1 cellular context compared by ENCODE assay signal in the genomic region with DNA sequence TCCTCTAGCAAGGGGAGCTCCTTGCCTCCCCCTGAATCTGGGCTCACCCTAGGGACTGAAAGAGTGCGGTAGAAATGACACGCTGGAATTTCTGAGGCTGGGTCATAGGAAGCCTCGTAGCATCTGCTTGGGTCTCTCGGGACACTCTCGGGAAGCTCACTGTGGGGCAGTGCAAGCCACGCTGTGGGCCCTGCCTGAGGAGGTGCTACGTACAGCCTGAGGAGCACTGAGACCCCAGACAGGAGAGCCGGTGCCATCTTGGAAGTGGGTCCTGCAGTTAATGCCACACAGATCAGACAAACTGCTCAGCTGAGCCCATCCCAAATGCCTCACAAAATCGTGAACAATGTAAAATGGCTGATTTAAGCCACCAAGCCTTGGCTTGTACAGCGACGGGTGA.
TF ChIP-seq lines count a peak whose summit lies in the region.

No MANE protein-coding gene starts in this region.

TF ChIP-seq in HCT116, 20 proteins besides CTCF, POLR2A, EP300 and RAD21 (continued from another document):
- TF ChIP-seq, protein P1, sequence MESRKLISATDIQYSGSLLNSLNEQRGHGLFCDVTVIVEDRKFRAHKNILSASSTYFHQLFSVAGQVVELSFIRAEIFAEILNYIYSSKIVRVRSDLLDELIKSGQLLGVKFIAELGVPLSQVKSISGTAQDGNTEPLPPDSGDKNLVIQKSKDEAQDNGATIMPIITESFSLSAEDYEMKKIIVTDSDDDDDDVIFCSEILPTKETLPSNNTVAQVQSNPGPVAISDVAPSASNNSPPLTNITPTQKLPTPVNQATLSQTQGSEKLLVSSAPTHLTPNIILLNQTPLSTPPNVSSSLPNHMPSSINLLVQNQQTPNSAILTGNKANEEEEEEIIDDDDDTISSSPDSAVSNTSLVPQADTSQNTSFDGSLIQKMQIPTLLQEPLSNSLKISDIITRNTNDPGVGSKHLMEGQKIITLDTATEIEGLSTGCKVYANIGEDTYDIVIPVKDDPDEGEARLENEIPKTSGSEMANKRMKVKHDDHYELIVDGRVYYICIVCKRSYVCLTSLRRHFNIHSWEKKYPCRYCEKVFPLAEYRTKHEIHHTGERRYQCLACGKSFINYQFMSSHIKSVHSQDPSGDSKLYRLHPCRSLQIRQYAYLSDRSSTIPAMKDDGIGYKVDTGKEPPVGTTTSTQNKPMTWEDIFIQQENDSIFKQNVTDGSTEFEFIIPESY (IDR thresholded peaks at IDR 0.05; ENCODE audit: extremely low read depth, insufficient replicate concordance, low read length) = no peak
- TF ChIP-seq SIN3A (IDR thresholded peaks at IDR 0.05; ENCODE audit: low read depth) (no peak), JUND (IDR thresholded peaks at IDR 0.05) (no peak), SRF (IDR thresholded peaks at IDR 0.05; ENCODE audit: low read depth) (no peak), CEBPB (IDR thresholded peaks at IDR 0.05; ENCODE audit: low read depth) (no peak), ELF1 (IDR thresholded peaks at IDR 0.05; ENCODE audit: borderline replicate concordance, low read depth) (no peak), POLR2AphosphoS5 (IDR thresholded peaks at IDR 0.05; ENCODE audit: low read depth, low read length) (no peak)
TF ChIP-seq in HCT116: peak in this region for 0.
